1 cellular context compared by ENCODE assay signal in genomic region chr11:63240791-63241379, GRCh38.
TF ChIP-seq lines count a peak whose summit lies in the region.

No MANE protein-coding gene starts in this region.

TF ChIP-seq in liver, 16 proteins besides CTCF, POLR2A, EP300 and RAD21 (continued from another document):
- TF ChIP-seq EGR1 (IDR thresholded peaks at IDR 0.05; ENCODE audit: low read depth in 2 of 2) (peak in 1 of 2 donors; percentile 47), JUND (IDR thresholded peaks at IDR 0.05) (peak; percentile 76 to 87)
